ENCODE assay signal across 9 cellular contexts in the genomic region with DNA sequence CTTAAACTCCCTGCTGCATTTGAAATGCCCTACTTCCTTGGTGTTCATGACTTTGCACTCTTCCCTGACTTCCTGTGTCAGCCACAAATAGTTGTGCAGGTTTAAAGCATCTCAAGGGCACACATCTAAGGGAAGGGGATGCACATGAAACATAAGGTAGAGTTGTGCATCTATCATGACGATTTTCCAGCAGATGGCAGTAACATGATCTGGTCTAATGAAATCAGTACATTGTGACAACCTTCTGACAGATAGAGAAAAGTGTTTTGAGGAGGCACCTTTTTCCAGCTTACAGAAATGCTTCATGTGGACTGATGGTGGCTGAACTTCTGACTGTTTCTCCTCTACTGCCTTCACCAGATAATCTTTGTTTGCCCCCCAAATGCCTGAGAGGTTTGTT.
DNase-seq lines count a peak whose midpoint lies in the region; ATAC-seq and TF ChIP-seq lines count a peak whose summit lies in the region.
"Had no signal": no experiment of that assay in that cellular context is flagged by ENCODE, and none has a peak within 500 bp of the region (broad histone marks: within the 10 kb centered on the region; RNA-seq: fewer than 3 reads in every experiment).

No MANE protein-coding gene starts in this region.

- peak; percentile 44 for ATAC-seq in HG03159 (IDR thresholded peaks at IDR 0.05; ENCODE audit: unreplicated experiment)
- no peak for ATAC-seq in HG02885 (IDR thresholded peaks at IDR 0.05; ENCODE audit: poor library complexity, unreplicated experiment)
- no peak for ATAC-seq in HG03520 (IDR thresholded peaks at IDR 0.05; ENCODE audit: unreplicated experiment)
- ATAC-seq: activated naive CD8-positive, alpha-beta T cell treated with anti-CD3 and anti-CD28 coated beads, Interleukin-2, amount 50 U/mL, for 24 hours had no signal

- CTCF ChIA-PET in AG04450 (lab: Charles Lee), result interaction anchor here (0.7 to 0.8 kb wide), 2 partner anchors 83 to 85 kb away, joined by 3 read pairs; no protein-coding TSS in a partner anchor

- peak; percentile 33 for TF ChIP-seq CTCF in AG04450 (IDR thresholded peaks at IDR 0.05; ENCODE audit: low read depth, low read length)
- no peak for TF ChIP-seq CTCF in foreskin fibroblast (IDR thresholded peaks at IDR 0.05; ENCODE audit: low read depth, low read length)

- POLR2A ChIA-PET in AG04450 (lab: Yijun Ruan, JAX), result no interaction called here

- H3K4me3 ChIP-seq in AG04450 (ENCODE audit: low read depth, low read length) (no peak overlapping the region), foreskin fibroblast (ENCODE audit: low read depth in 1 of 2, low read length in 2 of 2) (no peak overlapping the region)

- no peaks in the 10 kb centered on the region for H3K27me3 ChIP-seq in AG04450 (ENCODE audit: control insufficient read depth, insufficient read depth, low read length)

- DNase-seq in AG04450 (ENCODE audit: low read depth, low spot score) (no peak), RPMI7951 (ENCODE audit: low read depth) (peak; percentile 46), foreskin fibroblast (peak; percentile 32 to 68), GM19240 (ENCODE audit: insufficient read length, low spot score) (no peak)
- no peak for DNase-seq in activated T-cell treated with anti-CD3 and anti-CD28 coated beads, Interleukin-2, amount 50 U/mL, for 48 hours
- DNase-seq: activated naive CD8-positive, alpha-beta T cell treated with anti-CD3 and anti-CD28 coated beads, Interleukin-2, amount 50 U/mL, for 24 hours had no signal

- no peak overlapping the region for H3K27ac ChIP-seq in AG04450 (ENCODE audit: low read depth, low read length)

- no peaks in the 10 kb centered on the region for H3K9me3 ChIP-seq in AG04450 (ENCODE audit: control insufficient read depth, insufficient read depth, low read length)

Comparison
In these comparisons a context has a peak if more than half of its experiments do, and no peak if none do; other contexts are left out.
1. DNase-seq: peak in RPMI7951 (single experiment) and foreskin fibroblast (2 of 2); none in AG04450 (single experiment), activated T-cell treated with anti-CD3 and anti-CD28 coated beads, Interleukin-2, amount 50 U/mL, for 48 hours (0 of 2) and GM19240 (single experiment).